In the genomic region with DNA sequence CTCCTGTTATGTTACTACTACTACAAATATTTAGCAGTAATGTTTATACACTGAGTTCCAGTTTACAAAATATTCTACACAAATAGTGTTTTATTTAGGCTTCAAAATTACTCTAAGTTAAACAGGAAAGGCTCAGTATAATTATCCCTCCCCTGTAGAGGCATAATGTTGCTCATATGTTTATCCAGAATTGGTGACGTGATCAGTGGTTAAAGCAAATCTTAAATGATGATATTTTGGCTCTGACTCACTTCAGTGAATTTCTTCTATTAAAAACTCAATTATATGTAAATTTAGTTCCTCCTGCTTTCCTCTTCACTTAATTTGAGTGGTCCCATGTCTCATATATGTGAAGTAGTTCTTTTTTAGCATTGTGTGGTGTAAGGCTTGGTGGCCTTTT, we compare ENCODE assay signal across 15 cellular contexts.
"Had no signal": no experiment of that assay in that cellular context is flagged by ENCODE, and none has a peak within 500 bp of the region (broad histone marks: within the 10 kb centered on the region; RNA-seq: fewer than 3 reads in every experiment).

No MANE protein-coding gene starts in this region.

- H3K27me3 ChIP-seq: adrenal gland, ovary, tibial nerve, vagina had no signal

- H3K4me3 ChIP-seq: adrenal gland, ovary, tibial nerve, vagina had no signal

- H3K36me3 ChIP-seq: adrenal gland, ovary, tibial nerve, vagina had no signal

- H3K4me1 Mint-ChIP-seq: activated CD4-positive, alpha-beta T cell treated with anti-CD3 and anti-CD28 coated beads, Interleukin-2, amount 10 ng/mL, durations not matched to agents 24 days and 14 days; activated naive CD4-positive, alpha-beta T cell treated with anti-CD3 and anti-CD28 coated beads, Interleukin-2, amount 10 ng/mL, durations not matched to agents 7 days and 5 days; WTC11 had no signal

- H3K4me1 ChIP-seq: adrenal gland, tibial nerve, vagina had no signal

- ATAC-seq: WTC11 had no signal

- H3K9me3 ChIP-seq: adrenal gland, ovary, tibial nerve, vagina had no signal

- H3K27me3 Mint-ChIP-seq: activated CD4-positive, alpha-beta T cell treated with anti-CD3 and anti-CD28 coated beads, Interleukin-2, amount 10 ng/mL, durations not matched to agents 24 days and 14 days; activated naive CD4-positive, alpha-beta T cell treated with anti-CD3 and anti-CD28 coated beads, Interleukin-2, amount 10 ng/mL, durations not matched to agents 7 days and 5 days had no signal

- H3K27ac ChIP-seq: adrenal gland, ovary, tibial nerve, vagina had no signal

- H3K4me3 Mint-ChIP-seq: activated CD4-positive, alpha-beta T cell treated with anti-CD3 and anti-CD28 coated beads, Interleukin-2, amount 10 ng/mL, durations not matched to agents 24 days and 14 days; activated naive CD4-positive, alpha-beta T cell treated with anti-CD3 and anti-CD28 coated beads, Interleukin-2, amount 10 ng/mL, durations not matched to agents 7 days and 5 days; neural crest cell; T-helper 1 cell treated with Interleukin-12 subunit alpha and Interleukin-12 subunit beta and Interleukin-4 antibody, amounts not matched to agents 30 μg/mL and 1 μg/mL, for 36 hours; WTC11 had no signal

- H3K27ac Mint-ChIP-seq: activated CD4-positive, alpha-beta T cell treated with anti-CD3 and anti-CD28 coated beads, Interleukin-2, amount 10 ng/mL, durations not matched to agents 24 days and 14 days; activated naive CD4-positive, alpha-beta T cell treated with anti-CD3 and anti-CD28 coated beads, Interleukin-2, amount 10 ng/mL, durations not matched to agents 7 days and 5 days; activated T-helper 2 cell treated with anti-CD3 and anti-CD28 coated beads, Interferon-gamma antibody, Interleukin-2, Interleukin-4, amounts not matched to agents 10 μg/mL and 5 μg/mL and 100 μg/mL, durations not matched to agents 14 hours and 24 hours and 36 hours; T-helper 1 cell treated with Interleukin-12 subunit alpha and Interleukin-12 subunit beta and Interleukin-4 antibody, amounts not matched to agents 30 μg/mL and 1 μg/mL, for 36 hours; WTC11 had no signal

- DNase-seq: activated CD4-positive, alpha-beta T cell treated with anti-CD3 and anti-CD28 coated beads, Interleukin-2, amount 10 ng/mL, durations not matched to agents 24 days and 14 days; activated naive CD4-positive, alpha-beta T cell treated with anti-CD3 and anti-CD28 coated beads, Interleukin-2, amount 10 ng/mL, durations not matched to agents 7 days and 5 days; activated T-cell treated with anti-CD3 and anti-CD28 coated beads for 4 hours; adrenal gland; hippocampal formation; kidney glomerular epithelial cell; ovary; stimulated activated CD4-positive, alpha-beta T cell treated with anti-CD3 and anti-CD28 coated beads, Interleukin-15, amount 100 ng/mL, for 24 hours; stimulated activated CD4-positive, alpha-beta T cell treated with anti-CD3 and anti-CD28 coated beads, Interleukin-4, amount 100 ng/mL, for 4 hours had no signal

- H3K9me3 Mint-ChIP-seq: activated naive CD4-positive, alpha-beta T cell treated with anti-CD3 and anti-CD28 coated beads, Interleukin-2, amount 10 ng/mL, durations not matched to agents 7 days and 5 days; neural crest cell; WTC11 had no signal

- H3K36me3 Mint-ChIP-seq: activated naive CD4-positive, alpha-beta T cell treated with anti-CD3 and anti-CD28 coated beads, Interleukin-2, amount 10 ng/mL, durations not matched to agents 7 days and 5 days; WTC11 had no signal
